In the genomic region with DNA sequence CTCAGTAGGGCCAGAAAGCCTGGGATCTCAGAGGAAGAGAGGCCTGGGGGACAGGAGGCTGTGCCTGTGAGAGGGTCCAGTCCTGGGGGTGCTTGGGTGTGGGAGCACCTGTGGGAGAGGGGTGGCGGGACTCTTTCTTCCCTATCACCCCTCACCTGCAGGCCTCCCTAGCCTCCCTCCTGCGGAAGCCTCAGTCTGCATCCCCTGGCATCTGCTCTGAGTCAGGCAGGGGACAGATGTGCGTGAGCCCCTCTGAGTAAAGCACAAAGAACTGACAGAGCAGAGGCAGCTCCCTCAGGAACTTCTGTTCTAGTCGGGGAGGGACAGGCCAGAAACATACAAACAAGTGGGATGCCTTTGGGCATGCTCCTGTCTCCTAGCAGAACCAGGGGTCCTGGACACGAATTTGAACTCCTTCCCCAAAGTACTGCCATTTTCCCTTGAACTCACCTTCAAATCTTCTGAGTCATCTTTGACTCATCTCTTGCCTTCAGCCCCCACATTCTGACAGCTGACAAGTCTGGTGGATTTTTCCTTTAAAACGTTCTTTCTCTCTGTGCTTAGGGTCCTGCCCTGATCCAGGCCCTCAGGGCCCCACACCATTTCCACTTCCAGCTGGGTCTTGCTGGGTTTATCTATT, we compare ENCODE assay signal across 14 cellular contexts. TPM values are rescaled to one million over a fixed set of nuclear protein-coding genes. Genes with fewer than 3 reads are reported as not detected.
A peak's percentile ranks its signal among the peaks of the same experiment; 100 is the strongest.
DNase-seq lines count a peak whose midpoint lies in the region; ATAC-seq and TF ChIP-seq lines count a peak whose summit lies in the region.
"Had no signal": no experiment of that assay in that cellular context is flagged by ENCODE, and none has a peak within 500 bp of the region (broad histone marks: within the 10 kb centered on the region; RNA-seq: fewer than 3 reads in every experiment).

No MANE protein-coding gene starts in this region.

- H3K79me2 ChIP-seq in GM23338 (replicated peaks; ENCODE audit: insufficient read depth), result no peaks in the 10 kb centered on the region

- H3K27ac Mint-ChIP-seq in GM23338 (no peak overlapping the region), mesothelial cell of epicardium (peak overlapping the region; percentile 78)

- no peak overlapping the region for H3K4me3 ChIP-seq in GM23338
- no peak overlapping the region for H3K4me3 ChIP-seq in adipocyte (ENCODE audit: low read length)
- H3K4me3 ChIP-seq: lower lobe of right lung, stomach had no signal

- H3K4me1 Mint-ChIP-seq in GM23338 (peaks cover 27% of the 10 kb centered on the region), mesothelial cell of epicardium (peaks cover 33% of the 10 kb centered on the region)

- H3K9me2 ChIP-seq in GM23338 (ENCODE audit: insufficient read depth), result no peaks in the 10 kb centered on the region

- no peak for ATAC-seq in GM23338
- ATAC-seq in GM21723 (IDR thresholded peaks at IDR 0.05; ENCODE audit: unreplicated experiment), result no peak
- ATAC-seq in HG02970 (IDR thresholded peaks at IDR 0.05; ENCODE audit: low FRiP score, unreplicated experiment), result no peak

- peaks cover 17% of the 10 kb centered on the region for H3K27me3 Mint-ChIP-seq in GM23338 (ENCODE audit: insufficient read depth, low read depth, poor library complexity)
- no peaks in the 10 kb centered on the region for H3K27me3 Mint-ChIP-seq in mesothelial cell of epicardium (ENCODE audit: low read depth)

- DNase-seq in GM23338 (ENCODE audit: low spot score) (no peak), adipocyte (ENCODE audit: low read depth) (peak; percentile 25), mesothelial cell of epicardium (ENCODE audit: low spot score in 2 of 2, unreplicated experiment in 2 of 2) (no peak), OCI-M2 (lab: John Stamatoyannopoulos, UW; ENCODE audit: unreplicated experiment) (no peak), cerebellum (ENCODE audit: low spot score) (no peak)
- DNase-seq: activated CD4-positive, alpha-beta T cell treated with anti-CD3 and anti-CD28 coated beads, Interleukin-2, amount 50 U/mL, for 1 hour; lower lobe of right lung; NCI-H1105; NCI-H774; stomach had no signal

- no peaks in the 10 kb centered on the region for H3K9me3 ChIP-seq in adipocyte (ENCODE audit: control insufficient read depth, low read length)
- H3K9me3 ChIP-seq: lower lobe of right lung, stomach had no signal

- TF ChIP-seq CTCF in C4-2B (conservative IDR thresholded peaks at IDR 0.05) (no peak), GM23338 (conservative IDR thresholded peaks at IDR 0.05; ENCODE audit: low read depth in 2 of 2) (no peak), mesothelial cell of epicardium (IDR thresholded peaks at IDR 0.05; ENCODE audit: unreplicated experiment) (no peak)

- peaks cover 9% of the 10 kb centered on the region for H3K4me1 ChIP-seq in GM23338 (ENCODE audit: insufficient read depth)
- peaks cover 5% of the 10 kb centered on the region for H3K4me1 ChIP-seq in adipocyte (ENCODE audit: control insufficient read depth, insufficient read depth, low read length)

- no peak overlapping the region for H3K4me2 ChIP-seq in GM23338

- H3F3A ChIP-seq in GM23338 (replicated peaks; ENCODE audit: low read depth), result no peaks in the 10 kb centered on the region; the same call in 1 of the 2 replicates

- no peaks in the 10 kb centered on the region for H3K27me3 ChIP-seq in GM23338 (ENCODE audit: insufficient read depth)
- H3K27me3 ChIP-seq in adipocyte (replicated peaks; ENCODE audit: control insufficient read depth, insufficient read depth, low read length), result no peaks in the 10 kb centered on the region
- H3K27me3 ChIP-seq: stomach had no signal

- H3K4me3 Mint-ChIP-seq in GM23338 (no peak overlapping the region), mesothelial cell of epicardium (no peak overlapping the region)
- H3K4me3 Mint-ChIP-seq: CD14-positive monocyte had no signal

- H3K27ac ChIP-seq in C4-2B (peak overlapping the region; percentile 5; the same call in 1 of the 2 replicates), GM23338 (ENCODE audit: low read depth) (no peak overlapping the region)
- H3K27ac ChIP-seq: lower lobe of right lung, stomach had no signal

- no peaks in the 10 kb centered on the region for H3K9me3 Mint-ChIP-seq in GM23338
- H3K9me3 Mint-ChIP-seq in mesothelial cell of epicardium, result no peaks in the 10 kb centered on the region
- H3K9me3 Mint-ChIP-seq: CD14-positive monocyte had no signal

- H2AFZ ChIP-seq in GM23338, result peak overlapping the region; percentile 78

- H3K36me3 ChIP-seq in GM23338 (ENCODE audit: insufficient read depth) (no peaks in the 10 kb centered on the region), adipocyte (ENCODE audit: control insufficient read depth, insufficient read depth, low read length, severe bottlenecking) (no peaks in the 10 kb centered on the region)
- H3K36me3 ChIP-seq: lower lobe of right lung, stomach had no signal

- no peak overlapping the region for H3K9ac ChIP-seq in adipocyte (ENCODE audit: low read length)

- no peaks in the 10 kb centered on the region for H4K20me1 ChIP-seq in GM23338 (replicated peaks; ENCODE audit: insufficient read depth)

- H3K36me3 Mint-ChIP-seq in GM23338 (ENCODE audit: low read depth) (no peaks in the 10 kb centered on the region), mesothelial cell of epicardium (no peaks in the 10 kb centered on the region)
- H3K36me3 Mint-ChIP-seq: CD14-positive monocyte had no signal

TF ChIP-seq in GM23338, 12 proteins besides CTCF, POLR2A, EP300 and RAD21 (continues in another document):
- no peak for TF ChIP-seq EZH2 (IDR thresholded peaks at IDR 0.05; ENCODE audit: low read depth, unreplicated experiment)
- no peak for TF ChIP-seq EZH2phosphoT487 (IDR thresholded peaks at IDR 0.05; ENCODE audit: unreplicated experiment)
- no peak for TF ChIP-seq JUNB (IDR thresholded peaks at IDR 0.05; ENCODE audit: unreplicated experiment)
- no peak for TF ChIP-seq CREB1 (CRISPR knock-in tag; IDR thresholded peaks at IDR 0.05; ENCODE audit: low read depth)
- TF ChIP-seq, protein P1, sequence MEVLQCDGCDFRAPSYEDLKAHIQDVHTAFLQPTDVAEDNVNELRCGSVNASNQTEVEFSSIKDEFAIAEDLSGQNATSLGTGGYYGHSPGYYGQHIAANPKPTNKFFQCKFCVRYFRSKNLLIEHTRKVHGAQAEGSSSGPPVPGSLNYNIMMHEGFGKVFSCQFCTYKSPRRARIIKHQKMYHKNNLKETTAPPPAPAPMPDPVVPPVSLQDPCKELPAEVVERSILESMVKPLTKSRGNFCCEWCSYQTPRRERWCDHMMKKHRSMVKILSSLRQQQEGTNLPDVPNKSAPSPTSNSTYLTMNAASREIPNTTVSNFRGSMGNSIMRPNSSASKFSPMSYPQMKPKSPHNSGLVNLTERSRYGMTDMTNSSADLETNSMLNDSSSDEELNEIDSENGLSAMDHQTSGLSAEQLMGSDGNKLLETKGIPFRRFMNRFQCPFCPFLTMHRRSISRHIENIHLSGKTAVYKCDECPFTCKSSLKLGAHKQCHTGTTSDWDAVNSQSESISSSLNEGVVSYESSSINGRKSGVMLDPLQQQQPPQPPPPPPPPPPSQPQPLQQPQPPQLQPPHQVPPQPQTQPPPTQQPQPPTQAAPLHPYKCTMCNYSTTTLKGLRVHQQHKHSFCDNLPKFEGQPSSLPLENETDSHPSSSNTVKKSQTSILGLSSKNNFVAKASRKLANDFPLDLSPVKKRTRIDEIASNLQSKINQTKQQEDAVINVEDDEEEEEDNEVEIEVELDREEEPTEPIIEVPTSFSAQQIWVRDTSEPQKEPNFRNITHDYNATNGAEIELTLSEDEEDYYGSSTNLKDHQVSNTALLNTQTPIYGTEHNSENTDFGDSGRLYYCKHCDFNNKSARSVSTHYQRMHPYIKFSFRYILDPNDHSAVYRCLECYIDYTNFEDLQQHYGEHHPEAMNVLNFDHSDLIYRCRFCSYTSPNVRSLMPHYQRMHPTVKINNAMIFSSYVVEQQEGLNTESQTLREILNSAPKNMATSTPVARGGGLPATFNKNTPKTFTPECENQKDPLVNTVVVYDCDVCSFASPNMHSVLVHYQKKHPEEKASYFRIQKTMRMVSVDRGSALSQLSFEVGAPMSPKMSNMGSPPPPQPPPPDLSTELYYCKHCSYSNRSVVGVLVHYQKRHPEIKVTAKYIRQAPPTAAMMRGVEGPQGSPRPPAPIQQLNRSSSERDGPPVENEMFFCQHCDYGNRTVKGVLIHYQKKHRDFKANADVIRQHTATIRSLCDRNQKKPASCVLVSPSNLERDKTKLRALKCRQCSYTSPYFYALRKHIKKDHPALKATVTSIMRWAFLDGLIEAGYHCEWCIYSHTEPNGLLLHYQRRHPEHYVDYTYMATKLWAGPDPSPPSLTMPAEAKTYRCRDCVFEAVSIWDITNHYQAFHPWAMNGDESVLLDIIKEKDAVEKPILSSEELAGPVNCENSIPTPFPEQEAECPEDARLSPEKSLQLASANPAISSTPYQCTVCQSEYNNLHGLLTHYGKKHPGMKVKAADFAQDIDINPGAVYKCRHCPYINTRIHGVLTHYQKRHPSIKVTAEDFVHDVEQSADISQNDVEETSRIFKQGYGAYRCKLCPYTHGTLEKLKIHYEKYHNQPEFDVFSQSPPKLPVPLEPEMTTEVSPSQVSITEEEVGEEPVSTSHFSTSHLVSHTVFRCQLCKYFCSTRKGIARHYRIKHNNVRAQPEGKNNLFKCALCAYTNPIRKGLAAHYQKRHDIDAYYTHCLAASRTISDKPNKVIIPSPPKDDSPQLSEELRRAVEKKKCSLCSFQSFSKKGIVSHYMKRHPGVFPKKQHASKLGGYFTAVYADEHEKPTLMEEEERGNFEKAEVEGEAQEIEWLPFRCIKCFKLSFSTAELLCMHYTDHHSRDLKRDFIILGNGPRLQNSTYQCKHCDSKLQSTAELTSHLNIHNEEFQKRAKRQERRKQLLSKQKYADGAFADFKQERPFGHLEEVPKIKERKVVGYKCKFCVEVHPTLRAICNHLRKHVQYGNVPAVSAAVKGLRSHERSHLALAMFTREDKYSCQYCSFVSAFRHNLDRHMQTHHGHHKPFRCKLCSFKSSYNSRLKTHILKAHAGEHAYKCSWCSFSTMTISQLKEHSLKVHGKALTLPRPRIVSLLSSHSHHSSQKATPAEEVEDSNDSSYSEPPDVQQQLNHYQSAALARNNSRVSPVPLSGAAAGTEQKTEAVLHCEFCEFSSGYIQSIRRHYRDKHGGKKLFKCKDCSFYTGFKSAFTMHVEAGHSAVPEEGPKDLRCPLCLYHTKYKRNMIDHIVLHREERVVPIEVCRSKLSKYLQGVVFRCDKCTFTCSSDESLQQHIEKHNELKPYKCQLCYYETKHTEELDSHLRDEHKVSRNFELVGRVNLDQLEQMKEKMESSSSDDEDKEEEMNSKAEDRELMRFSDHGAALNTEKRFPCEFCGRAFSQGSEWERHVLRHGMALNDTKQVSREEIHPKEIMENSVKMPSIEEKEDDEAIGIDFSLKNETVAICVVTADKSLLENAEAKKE (CRISPR knock-in tag; IDR thresholded peaks at IDR 0.05), result no peak
- no peak for TF ChIP-seq STAT1 (IDR thresholded peaks at IDR 0.05; ENCODE audit: unreplicated experiment)

RNA-seq across cellular contexts. Expression of a gene that starts 8.5 kb away (rescaled TPM):
- total RNA-seq in GM23338 (2014; rRNA removed; shearing (Covaris generic)), result 1,401 and 1,576 TPM in 2 replicates
- 1,677 and 2,107 TPM in 2 replicates for polyA plus RNA-seq in GM23338 (2016; fragmentation: Nextera tagmentation; extraction: Ambion mirVana)
- total RNA-seq in mesothelial cell of epicardium (325 to 330 TPM (median 330 TPM) in 3 replicates), cerebellum (271 TPM)

RNA-seq across cellular contexts. Expression of a gene that starts 44.3 kb away (rescaled TPM):
- 21.0 and 24.6 TPM in 2 replicates for total RNA-seq in GM23338 (2014; rRNA removed; shearing (Covaris generic))
- 17.0 and 17.9 TPM in 2 replicates for polyA plus RNA-seq in GM23338 (2016; fragmentation: Nextera tagmentation; extraction: Ambion mirVana)
- total RNA-seq in mesothelial cell of epicardium, result 39.2 to 41.5 TPM (median 39.5 TPM) in 3 replicates
- total RNA-seq in cerebellum, result 36.5 TPM
